In the genomic region with DNA sequence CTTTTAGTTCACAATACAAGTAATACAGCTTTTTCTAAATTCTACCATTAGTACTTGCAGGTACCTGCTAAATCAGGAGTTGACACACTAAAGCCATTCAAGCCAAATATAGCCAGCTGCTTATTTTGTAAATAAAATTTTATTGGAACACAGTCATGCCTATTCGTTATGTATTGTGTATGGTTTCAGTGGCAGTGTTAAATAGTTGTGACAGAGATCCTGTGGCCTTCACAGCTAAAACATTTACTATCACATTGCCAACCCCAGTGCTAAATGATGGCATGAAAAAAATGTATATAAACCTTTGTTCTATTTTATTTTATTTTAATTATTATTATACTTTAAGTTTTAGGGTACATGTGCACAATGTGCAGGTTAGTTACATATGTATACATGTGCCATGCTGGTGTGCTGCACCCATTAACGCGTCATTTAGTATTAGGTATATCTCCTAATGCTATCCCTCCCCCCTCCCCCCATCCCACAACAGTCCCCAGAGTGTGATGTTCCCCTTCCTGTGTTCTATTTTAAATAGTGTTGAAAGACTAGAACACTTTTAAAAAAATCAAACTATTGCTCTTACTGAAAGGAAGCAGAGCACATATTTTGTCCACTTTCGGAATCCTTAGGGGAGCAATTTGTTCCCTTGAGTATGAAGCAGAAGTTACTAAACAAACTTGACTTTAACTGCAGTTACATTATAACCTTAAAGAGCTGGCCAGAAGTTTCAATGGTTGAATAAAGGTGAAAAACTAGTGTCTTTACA, we compare ENCODE assay signal across 11 cellular contexts.
DNase-seq lines count a peak whose midpoint lies in the region; ATAC-seq and TF ChIP-seq lines count a peak whose summit lies in the region.
"Had no signal": no experiment of that assay in that cellular context is flagged by ENCODE, and none has a peak within 500 bp of the region (broad histone marks: within the 10 kb centered on the region; RNA-seq: fewer than 3 reads in every experiment).

No MANE protein-coding gene starts in this region.

- H3K27ac ChIP-seq in transverse colon = no peak overlapping the region
- H3K27ac ChIP-seq: pancreas had no signal

- no peaks in the 10 kb centered on the region for H3K27me3 Mint-ChIP-seq in IgD-negative memory B cell

- H3K9me3 ChIP-seq in transverse colon = no peaks in the 10 kb centered on the region
- H3K9me3 ChIP-seq: pancreas had no signal

- H3K4me3 ChIP-seq in transverse colon = no peak overlapping the region
- H3K4me3 ChIP-seq: pancreas had no signal

- in situ Hi-C loops in transverse colon (cut with MboI; ENCODE audit: low pct_ligation_motif_present in 1 of 4, low pct_unique_long_range_greater_than_20kb in 1 of 4, low sequenced_read_pairs in 3 of 4) = no loop called here

- intact Hi-C loops in transverse colon (cut with DNase I; ENCODE audit: low total_unique reads) = no loop called here

- TF ChIP-seq POLR2A in transverse colon (IDR thresholded peaks at IDR 0.05) = no peak

- peak; percentile 67 for ATAC-seq in GM18511 (IDR thresholded peaks at IDR 0.05; ENCODE audit: unreplicated experiment)
- ATAC-seq in GM21786 (IDR thresholded peaks at IDR 0.05; ENCODE audit: unreplicated experiment) = peak; percentile 64
- ATAC-seq: pancreas had no signal

- DNase-seq in iris pigment epithelial cell (ENCODE audit: low read depth) (peak; percentile 36), AG08396 (ENCODE audit: low spot score) (no peak), transverse colon (no peak), NCI-H526 (lab: John Stamatoyannopoulos, UW) (no peak)
- DNase-seq in activated CD4-positive, alpha-beta T cell treated with anti-CD3 and anti-CD28 coated beads, Interleukin-2, amount 50 U/mL, for 1 hour = no peak
- DNase-seq: NCI-H510A treated with DMSO at 0.1 percent for 48 hours, pancreas had no signal

- no peaks in the 10 kb centered on the region for H3K36me3 ChIP-seq in transverse colon
- H3K36me3 ChIP-seq: pancreas had no signal

- 70 to 72% methylated on average over 4 of the region's 4 CpGs for WGBS in transverse colon (ENCODE audit: low coverage in 1 of 2), 2 donors

- H3K4me1 Mint-ChIP-seq in IgD-negative memory B cell = peaks cover 26 to 45% (median 43%) of the 10 kb centered on the region in 3 donors

- no peaks in the 10 kb centered on the region for H3K27me3 ChIP-seq in transverse colon
- H3K27me3 ChIP-seq: pancreas had no signal

- peak overlapping the region in 3 of 4 donors; percentile 16 to 84 (median 79) for H3K4me3 Mint-ChIP-seq in IgD-negative memory B cell

- H3K27ac Mint-ChIP-seq in IgD-negative memory B cell = peak overlapping the region in 2 of 3 donors; percentile 37 to 59
- H3K27ac Mint-ChIP-seq: T-helper 2 cell treated with Interferon-gamma antibody and Interleukin-4, amounts not matched to agents 5 μg/mL and 100 μg/mL, for 36 hours had no signal

- H3K4me1 ChIP-seq in transverse colon = peaks cover 6 to 19% (median 10%) of the 10 kb centered on the region in 4 donors

- H3K9me3 Mint-ChIP-seq in IgD-negative memory B cell = peaks cover 0 to 3% (median 0%) of the 10 kb centered on the region in 3 donors
- H3K9me3 Mint-ChIP-seq: T-helper 2 cell treated with Interferon-gamma antibody and Interleukin-4, amounts not matched to agents 5 μg/mL and 100 μg/mL, for 36 hours had no signal

- H3K36me3 Mint-ChIP-seq in IgD-negative memory B cell = peaks cover 2% of the 10 kb centered on the region

- TF ChIP-seq CTCF in transverse colon (IDR thresholded peaks at IDR 0.05) = no peak

- no peak for TF ChIP-seq EP300 in transverse colon (IDR thresholded peaks at IDR 0.05; ENCODE audit: low read depth)
